In the genomic region with DNA sequence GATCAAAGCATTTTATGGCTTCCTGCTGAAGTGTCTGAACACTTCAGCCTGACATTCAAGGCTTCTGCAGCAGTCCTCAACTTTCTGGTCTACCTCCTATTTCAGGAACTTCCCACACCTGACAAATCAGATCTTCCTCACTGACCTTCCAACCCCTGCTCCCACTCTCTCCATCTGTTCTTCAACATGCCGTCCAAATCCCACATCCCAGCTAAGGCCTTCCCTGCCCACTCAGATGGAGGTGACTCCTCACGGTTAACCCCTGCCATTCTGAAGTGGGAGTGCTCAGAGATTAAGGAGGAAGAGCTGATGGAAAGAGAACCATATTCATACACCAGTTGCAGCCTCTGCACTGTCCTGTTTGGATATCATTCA, we compare ENCODE assay signal across 1 cellular context.
TF ChIP-seq lines count a peak whose summit lies in the region.

No MANE protein-coding gene starts in this region.

TF ChIP-seq in GM23338, 12 proteins besides CTCF, POLR2A, EP300 and RAD21 (continued from another document):
- TF ChIP-seq, protein P1, sequence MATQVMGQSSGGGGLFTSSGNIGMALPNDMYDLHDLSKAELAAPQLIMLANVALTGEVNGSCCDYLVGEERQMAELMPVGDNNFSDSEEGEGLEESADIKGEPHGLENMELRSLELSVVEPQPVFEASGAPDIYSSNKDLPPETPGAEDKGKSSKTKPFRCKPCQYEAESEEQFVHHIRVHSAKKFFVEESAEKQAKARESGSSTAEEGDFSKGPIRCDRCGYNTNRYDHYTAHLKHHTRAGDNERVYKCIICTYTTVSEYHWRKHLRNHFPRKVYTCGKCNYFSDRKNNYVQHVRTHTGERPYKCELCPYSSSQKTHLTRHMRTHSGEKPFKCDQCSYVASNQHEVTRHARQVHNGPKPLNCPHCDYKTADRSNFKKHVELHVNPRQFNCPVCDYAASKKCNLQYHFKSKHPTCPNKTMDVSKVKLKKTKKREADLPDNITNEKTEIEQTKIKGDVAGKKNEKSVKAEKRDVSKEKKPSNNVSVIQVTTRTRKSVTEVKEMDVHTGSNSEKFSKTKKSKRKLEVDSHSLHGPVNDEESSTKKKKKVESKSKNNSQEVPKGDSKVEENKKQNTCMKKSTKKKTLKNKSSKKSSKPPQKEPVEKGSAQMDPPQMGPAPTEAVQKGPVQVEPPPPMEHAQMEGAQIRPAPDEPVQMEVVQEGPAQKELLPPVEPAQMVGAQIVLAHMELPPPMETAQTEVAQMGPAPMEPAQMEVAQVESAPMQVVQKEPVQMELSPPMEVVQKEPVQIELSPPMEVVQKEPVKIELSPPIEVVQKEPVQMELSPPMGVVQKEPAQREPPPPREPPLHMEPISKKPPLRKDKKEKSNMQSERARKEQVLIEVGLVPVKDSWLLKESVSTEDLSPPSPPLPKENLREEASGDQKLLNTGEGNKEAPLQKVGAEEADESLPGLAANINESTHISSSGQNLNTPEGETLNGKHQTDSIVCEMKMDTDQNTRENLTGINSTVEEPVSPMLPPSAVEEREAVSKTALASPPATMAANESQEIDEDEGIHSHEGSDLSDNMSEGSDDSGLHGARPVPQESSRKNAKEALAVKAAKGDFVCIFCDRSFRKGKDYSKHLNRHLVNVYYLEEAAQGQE (IDR thresholded peaks at IDR 0.05; ENCODE audit: unreplicated experiment) = no peak
- TF ChIP-seq JUNB (IDR thresholded peaks at IDR 0.05; ENCODE audit: unreplicated experiment) = no peak
- TF ChIP-seq, protein P2, sequence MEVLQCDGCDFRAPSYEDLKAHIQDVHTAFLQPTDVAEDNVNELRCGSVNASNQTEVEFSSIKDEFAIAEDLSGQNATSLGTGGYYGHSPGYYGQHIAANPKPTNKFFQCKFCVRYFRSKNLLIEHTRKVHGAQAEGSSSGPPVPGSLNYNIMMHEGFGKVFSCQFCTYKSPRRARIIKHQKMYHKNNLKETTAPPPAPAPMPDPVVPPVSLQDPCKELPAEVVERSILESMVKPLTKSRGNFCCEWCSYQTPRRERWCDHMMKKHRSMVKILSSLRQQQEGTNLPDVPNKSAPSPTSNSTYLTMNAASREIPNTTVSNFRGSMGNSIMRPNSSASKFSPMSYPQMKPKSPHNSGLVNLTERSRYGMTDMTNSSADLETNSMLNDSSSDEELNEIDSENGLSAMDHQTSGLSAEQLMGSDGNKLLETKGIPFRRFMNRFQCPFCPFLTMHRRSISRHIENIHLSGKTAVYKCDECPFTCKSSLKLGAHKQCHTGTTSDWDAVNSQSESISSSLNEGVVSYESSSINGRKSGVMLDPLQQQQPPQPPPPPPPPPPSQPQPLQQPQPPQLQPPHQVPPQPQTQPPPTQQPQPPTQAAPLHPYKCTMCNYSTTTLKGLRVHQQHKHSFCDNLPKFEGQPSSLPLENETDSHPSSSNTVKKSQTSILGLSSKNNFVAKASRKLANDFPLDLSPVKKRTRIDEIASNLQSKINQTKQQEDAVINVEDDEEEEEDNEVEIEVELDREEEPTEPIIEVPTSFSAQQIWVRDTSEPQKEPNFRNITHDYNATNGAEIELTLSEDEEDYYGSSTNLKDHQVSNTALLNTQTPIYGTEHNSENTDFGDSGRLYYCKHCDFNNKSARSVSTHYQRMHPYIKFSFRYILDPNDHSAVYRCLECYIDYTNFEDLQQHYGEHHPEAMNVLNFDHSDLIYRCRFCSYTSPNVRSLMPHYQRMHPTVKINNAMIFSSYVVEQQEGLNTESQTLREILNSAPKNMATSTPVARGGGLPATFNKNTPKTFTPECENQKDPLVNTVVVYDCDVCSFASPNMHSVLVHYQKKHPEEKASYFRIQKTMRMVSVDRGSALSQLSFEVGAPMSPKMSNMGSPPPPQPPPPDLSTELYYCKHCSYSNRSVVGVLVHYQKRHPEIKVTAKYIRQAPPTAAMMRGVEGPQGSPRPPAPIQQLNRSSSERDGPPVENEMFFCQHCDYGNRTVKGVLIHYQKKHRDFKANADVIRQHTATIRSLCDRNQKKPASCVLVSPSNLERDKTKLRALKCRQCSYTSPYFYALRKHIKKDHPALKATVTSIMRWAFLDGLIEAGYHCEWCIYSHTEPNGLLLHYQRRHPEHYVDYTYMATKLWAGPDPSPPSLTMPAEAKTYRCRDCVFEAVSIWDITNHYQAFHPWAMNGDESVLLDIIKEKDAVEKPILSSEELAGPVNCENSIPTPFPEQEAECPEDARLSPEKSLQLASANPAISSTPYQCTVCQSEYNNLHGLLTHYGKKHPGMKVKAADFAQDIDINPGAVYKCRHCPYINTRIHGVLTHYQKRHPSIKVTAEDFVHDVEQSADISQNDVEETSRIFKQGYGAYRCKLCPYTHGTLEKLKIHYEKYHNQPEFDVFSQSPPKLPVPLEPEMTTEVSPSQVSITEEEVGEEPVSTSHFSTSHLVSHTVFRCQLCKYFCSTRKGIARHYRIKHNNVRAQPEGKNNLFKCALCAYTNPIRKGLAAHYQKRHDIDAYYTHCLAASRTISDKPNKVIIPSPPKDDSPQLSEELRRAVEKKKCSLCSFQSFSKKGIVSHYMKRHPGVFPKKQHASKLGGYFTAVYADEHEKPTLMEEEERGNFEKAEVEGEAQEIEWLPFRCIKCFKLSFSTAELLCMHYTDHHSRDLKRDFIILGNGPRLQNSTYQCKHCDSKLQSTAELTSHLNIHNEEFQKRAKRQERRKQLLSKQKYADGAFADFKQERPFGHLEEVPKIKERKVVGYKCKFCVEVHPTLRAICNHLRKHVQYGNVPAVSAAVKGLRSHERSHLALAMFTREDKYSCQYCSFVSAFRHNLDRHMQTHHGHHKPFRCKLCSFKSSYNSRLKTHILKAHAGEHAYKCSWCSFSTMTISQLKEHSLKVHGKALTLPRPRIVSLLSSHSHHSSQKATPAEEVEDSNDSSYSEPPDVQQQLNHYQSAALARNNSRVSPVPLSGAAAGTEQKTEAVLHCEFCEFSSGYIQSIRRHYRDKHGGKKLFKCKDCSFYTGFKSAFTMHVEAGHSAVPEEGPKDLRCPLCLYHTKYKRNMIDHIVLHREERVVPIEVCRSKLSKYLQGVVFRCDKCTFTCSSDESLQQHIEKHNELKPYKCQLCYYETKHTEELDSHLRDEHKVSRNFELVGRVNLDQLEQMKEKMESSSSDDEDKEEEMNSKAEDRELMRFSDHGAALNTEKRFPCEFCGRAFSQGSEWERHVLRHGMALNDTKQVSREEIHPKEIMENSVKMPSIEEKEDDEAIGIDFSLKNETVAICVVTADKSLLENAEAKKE (CRISPR knock-in tag; IDR thresholded peaks at IDR 0.05) = no peak
- TF ChIP-seq ZNF331 (CRISPR knock-in tag; IDR thresholded peaks at IDR 0.05; ENCODE audit: low read depth) = no peak
- TF ChIP-seq CREB1 (CRISPR knock-in tag; IDR thresholded peaks at IDR 0.05; ENCODE audit: low read depth) = no peak
- no peak for TF ChIP-seq STAT1 (IDR thresholded peaks at IDR 0.05; ENCODE audit: unreplicated experiment)
- no peak for TF ChIP-seq POLR2AphosphoS5 (IDR thresholded peaks at IDR 0.05; ENCODE audit: low read depth)
- no peak for TF ChIP-seq ZNF114 (CRISPR knock-in tag; IDR thresholded peaks at IDR 0.05)
